In genomic region chr17:39952665-39953470, GRCh38 we compare ENCODE assay signal across 8 cellular contexts. TPM values are rescaled to one million over a fixed set of nuclear protein-coding genes. Genes with fewer than 3 reads are reported as not detected.
DNase-seq lines count a peak whose midpoint lies in the region; ATAC-seq and TF ChIP-seq lines count a peak whose summit lies in the region.

No MANE protein-coding gene starts in this region.

- H3K4me2 ChIP-seq in Karpas-422 (ENCODE audit: low read depth, low read length, poor library complexity, severe bottlenecking) = peak overlapping the region; percentile 96

- peaks cover 14% of the 10 kb centered on the region for H3K4me1 Mint-ChIP-seq in nephron

- peak; percentile 98 for DNase-seq in DMS53 (lab: John Stamatoyannopoulos, UW)
- DNase-seq in Karpas-422 = peak; percentile 98
- peak; percentile 94 for DNase-seq in RKO (ENCODE audit: low spot score)
- DNase-seq in activated T-helper 9 cell treated with anti-CD3 and anti-CD28 coated beads, Interleukin-2, amount 50 U/mL, for 16 hours (ENCODE audit: low read depth) = peak; percentile 89
- peak; percentile 93 for DNase-seq in fibroblast of the conjunctiva (ENCODE audit: low read depth)
- DNase-seq in stimulated activated naive CD4-positive, alpha-beta T cell treated with Interleukin-2 at 50 U/mL for 16 hours (lab: John Stamatoyannopoulos, UW) = peak; percentile 95

- no peaks in the 10 kb centered on the region for H3K36me3 ChIP-seq in Karpas-422 (ENCODE audit: insufficient read depth, low read length)

- peak overlapping the region; percentile 90 for H2AFZ ChIP-seq in Karpas-422 (ENCODE audit: low read length)

- H3K9me2 ChIP-seq in Karpas-422 (replicated peaks; ENCODE audit: insufficient read depth, low read length) = no peaks in the 10 kb centered on the region

- no peak overlapping the region for H3K27ac ChIP-seq in Karpas-422 (ENCODE audit: low read length)

- no peaks in the 10 kb centered on the region for H3K27me3 ChIP-seq in Karpas-422 (ENCODE audit: low read length)

- H3K36me3 Mint-ChIP-seq in nephron (ENCODE audit: low read depth) = no peaks in the 10 kb centered on the region

- peak overlapping the region; percentile 82 to 86 (median 82) for H3K4me3 Mint-ChIP-seq in nephron

- peak overlapping the region; percentile 78 for H3K4me3 ChIP-seq in Karpas-422 (ENCODE audit: low read length)

- H3K9me3 Mint-ChIP-seq in nephron = no peaks in the 10 kb centered on the region

- ATAC-seq in GM21717 (IDR thresholded peaks at IDR 0.05; ENCODE audit: unreplicated experiment) = peak; percentile 58

- peak overlapping the region; percentile 82 for H3K9ac ChIP-seq in Karpas-422 (ENCODE audit: low read length)

- TF ChIP-seq CTCF in nephron (IDR thresholded peaks at IDR 0.05; ENCODE audit: unreplicated experiment in 3 of 3) = no peak

- H3K27ac Mint-ChIP-seq in nephron = peak overlapping the region; percentile 42 to 89 (median 70)

- peaks cover 19% of the 10 kb centered on the region for H3K4me1 ChIP-seq in Karpas-422 (ENCODE audit: low read length)

- H3K27me3 Mint-ChIP-seq in nephron (ENCODE audit: low read depth) = peaks cover 7% of the 10 kb centered on the region

- H3K79me2 ChIP-seq in Karpas-422 (ENCODE audit: low read length) = no peaks in the 10 kb centered on the region

- no peaks in the 10 kb centered on the region for H3K9me3 ChIP-seq in Karpas-422 (ENCODE audit: low read length)

- H4K20me1 ChIP-seq in Karpas-422 (ENCODE audit: insufficient read depth, low read depth, low read length) = no peaks in the 10 kb centered on the region

RNA-seq across cellular contexts. Expression of gene GSDMA, which starts 9.9 kb away (rescaled TPM):
- not detected in 2 replicates for total RNA-seq in Karpas-422 (2014; rRNA removed; shearing (Covaris generic); ENCODE audit: low replicate concordance)

RNA-seq across cellular contexts. Expression of gene LRRC3C, which starts 25.3 kb away (rescaled TPM):
- 0.86 TPM in 1 of 2 replicates, not detected in the other for total RNA-seq in Karpas-422 (2014; rRNA removed; shearing (Covaris generic); ENCODE audit: low replicate concordance)

RNA-seq across cellular contexts. Expression of gene ORMDL3, which starts 25.5 kb away (rescaled TPM):
- 41.4 and 46.8 TPM in 2 replicates for total RNA-seq in Karpas-422 (2014; rRNA removed; shearing (Covaris generic); ENCODE audit: low replicate concordance)

RNA-seq across cellular contexts. Expression of gene PSMD3, which starts 27.7 kb away (rescaled TPM):
- 87.1 and 126 TPM in 2 replicates for total RNA-seq in Karpas-422 (2014; rRNA removed; shearing (Covaris generic); ENCODE audit: low replicate concordance)

RNA-seq across cellular contexts. Expression of gene GSDMB, which starts 34.4 kb away (rescaled TPM):
- total RNA-seq in Karpas-422 (2014; rRNA removed; shearing (Covaris generic); ENCODE audit: low replicate concordance) = 14.8 and 21.3 TPM in 2 replicates
